ENCODE assay signal across 22 cellular contexts in the genomic region with DNA sequence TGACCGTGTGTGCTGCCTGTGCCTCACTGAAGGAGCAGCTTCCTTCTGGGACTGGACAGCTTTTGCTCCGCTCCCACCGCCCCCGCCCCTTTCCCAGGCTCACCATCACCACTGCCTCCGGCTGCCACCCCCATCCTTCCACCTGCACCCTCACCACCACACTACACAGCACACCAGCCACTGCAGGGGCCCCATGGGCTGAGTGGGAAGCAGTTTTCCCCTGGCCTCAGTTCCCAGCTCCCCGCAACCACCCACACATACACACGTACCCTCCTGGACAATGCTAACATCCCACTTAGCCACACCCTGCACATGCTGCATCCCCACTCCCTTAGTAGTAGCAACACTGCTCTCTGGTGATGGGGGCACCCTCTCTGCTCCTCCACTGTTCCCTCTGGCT. TPM values are rescaled to one million over a fixed set of nuclear protein-coding genes. Genes with fewer than 3 reads are reported as not detected.
DNase-seq lines count a peak whose midpoint lies in the region; ATAC-seq and TF ChIP-seq lines count a peak whose summit lies in the region.
"Had no signal": no experiment of that assay in that cellular context is flagged by ENCODE, and none has a peak within 500 bp of the region (broad histone marks: within the 10 kb centered on the region; RNA-seq: fewer than 3 reads in every experiment).

No MANE protein-coding gene starts in this region.

- H3K9me3 Mint-ChIP-seq in T-helper 2 cell treated with Interferon-gamma antibody and Interleukin-4, amounts not matched to agents 5 μg/mL and 100 μg/mL, for 36 hours: no peaks in the 10 kb centered on the region
- no peaks in the 10 kb centered on the region for H3K9me3 Mint-ChIP-seq in CD8-positive, alpha-beta T cell
- H3K9me3 Mint-ChIP-seq in activated naive CD8-positive, alpha-beta T cell treated with anti-CD3 and anti-CD28 coated beads, Interleukin-2, amount 10 ng/mL, durations not matched to agents 7 days and 5 days: no peaks in the 10 kb centered on the region
- H3K9me3 Mint-ChIP-seq in progenitor cell of endocrine pancreas (ENCODE audit: low read depth): no peaks in the 10 kb centered on the region

- H3K27me3 ChIP-seq in CD8-positive, alpha-beta T cell (ENCODE audit: insufficient read depth, low read length): no peaks in the 10 kb centered on the region
- no peaks in the 10 kb centered on the region for H3K27me3 ChIP-seq in transverse colon
- H3K27me3 ChIP-seq: left lung, right lobe of liver had no signal

- CTCF ChIA-PET in CD8-positive, alpha-beta T cell (lab: Charles Lee): no interaction called here

- POLR2A ChIA-PET in CD8-positive, alpha-beta T cell (lab: Charles Lee): no interaction called here
- POLR2A ChIA-PET in activated naive CD8-positive, alpha-beta T cell treated with anti-CD3 and anti-CD28 coated beads, Interleukin-2, amount 10 ng/mL, durations not matched to agents 7 days and 5 days (lab: Charles Lee): no interaction called here

- 95% methylated on average over 7 of the region's 7 CpGs; no CpG with 5 or more reads in 1 of the 2 donors for WGBS in transverse colon (ENCODE audit: low coverage in 1 of 2), 2 donors

- no peak for ATAC-seq in CD8-positive, alpha-beta T cell
- no peak for ATAC-seq in activated naive CD8-positive, alpha-beta T cell treated with anti-CD3 and anti-CD28 coated beads, Interleukin-2, amount 10 ng/mL, durations not matched to agents 7 days and 5 days (ENCODE audit: low read depth)
- ATAC-seq: left lung had no signal

- H3K4me1 ChIP-seq in CD8-positive, alpha-beta T cell (ENCODE audit: insufficient read depth, low read length): no peaks in the 10 kb centered on the region
- no peaks in the 10 kb centered on the region for H3K4me1 ChIP-seq in transverse colon
- H3K4me1 ChIP-seq: left lung had no signal

- no peak overlapping the region for H3K4me3 ChIP-seq in CD8-positive, alpha-beta T cell (ENCODE audit: low read depth, low read length)
- no peak overlapping the region for H3K4me3 ChIP-seq in transverse colon
- H3K4me3 ChIP-seq: left lung, PC-9, right lobe of liver, SK-N-MC had no signal

- intact Hi-C loops in CD8-positive, alpha-beta T cell (cut with DNase I, micrococcal nuclease): loop anchor here in 1 of 2 experiments (5.0 kb wide), 1 partner anchor 37 kb away; no protein-coding TSS in a partner anchor
- intact Hi-C loops in transverse colon (cut with DNase I; ENCODE audit: low total_unique reads): no loop called here

- no peak for TF ChIP-seq EP300 in transverse colon (IDR thresholded peaks at IDR 0.05; ENCODE audit: low read depth)

- no peak for TF ChIP-seq CTCF in CD8-positive, alpha-beta T cell (IDR thresholded peaks at IDR 0.05)
- TF ChIP-seq CTCF in progenitor cell of endocrine pancreas (IDR thresholded peaks at IDR 0.05; ENCODE audit: unreplicated experiment) (no peak), transverse colon (IDR thresholded peaks at IDR 0.05) (no peak)

- no peak overlapping the region for H3K27ac ChIP-seq in CD8-positive, alpha-beta T cell (ENCODE audit: low read depth, low read length)
- no peak overlapping the region for H3K27ac ChIP-seq in transverse colon
- H3K27ac ChIP-seq: PC-9, right lobe of liver, SK-N-MC had no signal

- H3K36me3 ChIP-seq in CD8-positive, alpha-beta T cell (ENCODE audit: insufficient read depth, low read length): peaks cover 10% of the 10 kb centered on the region
- H3K36me3 ChIP-seq in transverse colon: peaks cover 0 to 64% (median 25%) of the 10 kb centered on the region in 4 donors

- H3K9me3 ChIP-seq in CD8-positive, alpha-beta T cell (ENCODE audit: low read length): no peaks in the 10 kb centered on the region
- H3K9me3 ChIP-seq in transverse colon: no peaks in the 10 kb centered on the region
- H3K9me3 ChIP-seq: left lung, right lobe of liver had no signal

- peak overlapping the region; percentile 15 for H3K27ac Mint-ChIP-seq in T-helper 2 cell treated with Interferon-gamma antibody and Interleukin-4, amounts not matched to agents 5 μg/mL and 100 μg/mL, for 36 hours
- peak overlapping the region; percentile 70 for H3K27ac Mint-ChIP-seq in CD8-positive, alpha-beta T cell
- peak overlapping the region; percentile 30 for H3K27ac Mint-ChIP-seq in activated naive CD8-positive, alpha-beta T cell treated with anti-CD3 and anti-CD28 coated beads, Interleukin-2, amount 10 ng/mL, durations not matched to agents 7 days and 5 days
- H3K27ac Mint-ChIP-seq in progenitor cell of endocrine pancreas: peak overlapping the region; percentile 74

- DNase-seq in T-helper 2 cell treated with Interferon-gamma antibody and Interleukin-4, amounts not matched to agents 5 μg/mL and 100 μg/mL, for 36 hours (ENCODE audit: low spot score): no peak
- no peak for DNase-seq in T-helper 2 cell
- DNase-seq in CD8-positive, alpha-beta T cell: no peak
- DNase-seq in activated naive CD8-positive, alpha-beta T cell treated with anti-CD3 and anti-CD28 coated beads, Interleukin-2, amount 10 ng/mL, durations not matched to agents 7 days and 5 days: no peak
- no peak for DNase-seq in progenitor cell of endocrine pancreas (ENCODE audit: low spot score, unreplicated experiment)
- DNase-seq in NCI-H2029 (lab: John Stamatoyannopoulos, UW): no peak
- DNase-seq in transverse colon: no peak
- no peak for DNase-seq in AG08396 (ENCODE audit: low spot score)
- DNase-seq: activated CD4-positive, alpha-beta T cell treated with anti-CD3 and anti-CD28 coated beads, Interleukin-2, amount 50 U/mL, for 4 hours; activated T-cell treated with anti-CD3 and anti-CD28 coated beads, Interleukin-2, amount 50 U/mL, for 1 hour; amniotic stem cell; C1 segment of cervical spinal cord; caudate nucleus; GOT3; NCI-H2227 treated with DMSO at 0.1 percent for 48 hours; nucleus accumbens; PC-9; right lobe of liver; stimulated activated CD4-positive, alpha-beta T cell treated with anti-CD3 and anti-CD28 coated beads, Interleukin-1b, Interleukin-23, amount 100 ng/mL, for 48 hours had no signal

- peaks cover 33% of the 10 kb centered on the region for H3K36me3 Mint-ChIP-seq in T-helper 2 cell treated with Interferon-gamma antibody and Interleukin-4, amounts not matched to agents 5 μg/mL and 100 μg/mL, for 36 hours (ENCODE audit: low read depth)
- H3K36me3 Mint-ChIP-seq in CD8-positive, alpha-beta T cell: peaks cover 59% of the 10 kb centered on the region
- peaks cover 6% of the 10 kb centered on the region for H3K36me3 Mint-ChIP-seq in activated naive CD8-positive, alpha-beta T cell treated with anti-CD3 and anti-CD28 coated beads, Interleukin-2, amount 10 ng/mL, durations not matched to agents 7 days and 5 days
- H3K36me3 Mint-ChIP-seq in progenitor cell of endocrine pancreas (ENCODE audit: insufficient read depth): peaks cover 19% of the 10 kb centered on the region

- in situ Hi-C loops in transverse colon (cut with MboI; ENCODE audit: low pct_ligation_motif_present in 1 of 4, low pct_unique_long_range_greater_than_20kb in 1 of 4, low sequenced_read_pairs in 3 of 4): no loop called here

- no peak overlapping the region for H3K4me3 Mint-ChIP-seq in T-helper 2 cell treated with Interferon-gamma antibody and Interleukin-4, amounts not matched to agents 5 μg/mL and 100 μg/mL, for 36 hours
- no peak overlapping the region for H3K4me3 Mint-ChIP-seq in CD8-positive, alpha-beta T cell
- no peak overlapping the region for H3K4me3 Mint-ChIP-seq in activated naive CD8-positive, alpha-beta T cell treated with anti-CD3 and anti-CD28 coated beads, Interleukin-2, amount 10 ng/mL, durations not matched to agents 7 days and 5 days
- no peak overlapping the region for H3K4me3 Mint-ChIP-seq in progenitor cell of endocrine pancreas (ENCODE audit: low read depth)
- H3K4me3 Mint-ChIP-seq: IgD-negative memory B cell had no signal

- peaks cover 1% of the 10 kb centered on the region for H3K4me1 Mint-ChIP-seq in T-helper 2 cell treated with Interferon-gamma antibody and Interleukin-4, amounts not matched to agents 5 μg/mL and 100 μg/mL, for 36 hours (ENCODE audit: low read depth)
- no peaks in the 10 kb centered on the region for H3K4me1 Mint-ChIP-seq in CD8-positive, alpha-beta T cell (ENCODE audit: low read depth)
- peaks cover 1% of the 10 kb centered on the region for H3K4me1 Mint-ChIP-seq in activated naive CD8-positive, alpha-beta T cell treated with anti-CD3 and anti-CD28 coated beads, Interleukin-2, amount 10 ng/mL, durations not matched to agents 7 days and 5 days
- H3K4me1 Mint-ChIP-seq in progenitor cell of endocrine pancreas (ENCODE audit: low read depth): peaks cover 1% of the 10 kb centered on the region

- TF ChIP-seq POLR2A in transverse colon (IDR thresholded peaks at IDR 0.05): no peak

- H3K27me3 Mint-ChIP-seq in T-helper 2 cell treated with Interferon-gamma antibody and Interleukin-4, amounts not matched to agents 5 μg/mL and 100 μg/mL, for 36 hours (ENCODE audit: low read depth): no peaks in the 10 kb centered on the region
- H3K27me3 Mint-ChIP-seq in CD8-positive, alpha-beta T cell (ENCODE audit: low read depth): no peaks in the 10 kb centered on the region
- no peaks in the 10 kb centered on the region for H3K27me3 Mint-ChIP-seq in activated naive CD8-positive, alpha-beta T cell treated with anti-CD3 and anti-CD28 coated beads, Interleukin-2, amount 10 ng/mL, durations not matched to agents 7 days and 5 days
- H3K27me3 Mint-ChIP-seq in progenitor cell of endocrine pancreas: no peaks in the 10 kb centered on the region
- H3K27me3 Mint-ChIP-seq: IgD-negative memory B cell had no signal

RNA-seq across cellular contexts. Expression of a gene that starts 29.6 kb away (rescaled TPM):
- total RNA-seq in CD8-positive, alpha-beta T cell: 1 to 10 TPM; 6.7 to 7.2 TPM
- total RNA-seq in activated naive CD8-positive, alpha-beta T cell treated with anti-CD3 and anti-CD28 coated beads, Interleukin-2, amount 10 ng/mL, durations not matched to agents 7 days and 5 days: 10 to 100 TPM; 14.0 to 17.4 TPM
- total RNA-seq in progenitor cell of endocrine pancreas (15.4 and 16.8 TPM in 2 replicates), transverse colon (10 to 100 TPM; 10.9 to 20.1 (median 18.4) TPM)

Comparison
In these comparisons a context has a peak if more than half of its experiments do, and no peak if none do; other contexts are left out.
1. H3K27ac Mint-ChIP-seq: peak in every context shown above with its lines; median percentile 74 in progenitor cell of endocrine pancreas; 70 in CD8-positive, alpha-beta T cell; 30 in activated naive CD8-positive, alpha-beta T cell treated with anti-CD3 and anti-CD28 coated beads, Interleukin-2, amount 10 ng/mL, durations not matched to agents 7 days and 5 days; 15 in T-helper 2 cell treated with Interferon-gamma antibody and Interleukin-4, amounts not matched to agents 5 μg/mL and 100 μg/mL, for 36 hours.